Comparison of ENCODE assay signal across 8 cellular contexts in genomic region chr6:103122766-103123601, GRCh38.
DNase-seq lines count a peak whose midpoint lies in the region; ATAC-seq and TF ChIP-seq lines count a peak whose summit lies in the region.

No MANE protein-coding gene starts in this region.

- peak; percentile 77 for ATAC-seq in HG03103 (IDR thresholded peaks at IDR 0.05; ENCODE audit: low read depth, unreplicated experiment)

- intact Hi-C loops in activated naive CD4-positive, alpha-beta T cell treated with anti-CD3 and anti-CD28 coated beads for 36 hours (cut with micrococcal nuclease): loop anchor here (10.0 kb wide), 1 partner anchor 1402 kb away; no protein-coding TSS in a partner anchor
- intact Hi-C loops in CD14-positive monocyte (cut with micrococcal nuclease): no loop called here

- no peaks in the 10 kb centered on the region for H3K27me3 Mint-ChIP-seq in activated naive CD4-positive, alpha-beta T cell treated with anti-CD3 and anti-CD28 coated beads for 36 hours (ENCODE audit: low read depth)
- H3K27me3 Mint-ChIP-seq in activated naive CD8-positive, alpha-beta T cell treated with anti-CD3 and anti-CD28 coated beads for 36 hours: no peaks in the 10 kb centered on the region
- H3K27me3 Mint-ChIP-seq in CD14-positive monocyte (ENCODE audit: low read depth in 3 of 3): no peaks in the 10 kb centered on the region

- TF ChIP-seq CTCF in CD14-positive monocyte (IDR thresholded peaks at IDR 0.05): no peak

- peaks cover 5% of the 10 kb centered on the region for H3K9me3 Mint-ChIP-seq in activated naive CD4-positive, alpha-beta T cell treated with anti-CD3 and anti-CD28 coated beads for 36 hours
- peaks cover 2% of the 10 kb centered on the region for H3K9me3 Mint-ChIP-seq in activated naive CD8-positive, alpha-beta T cell treated with anti-CD3 and anti-CD28 coated beads for 36 hours
- no peaks in the 10 kb centered on the region for H3K9me3 Mint-ChIP-seq in CD14-positive monocyte

- CTCF ChIA-PET in activated naive CD4-positive, alpha-beta T cell treated with anti-CD3 and anti-CD28 coated beads for 36 hours (lab: Charles Lee): no interaction called here

- H3K4me3 Mint-ChIP-seq in activated naive CD4-positive, alpha-beta T cell treated with anti-CD3 and anti-CD28 coated beads for 36 hours: no peak overlapping the region
- no peak overlapping the region for H3K4me3 Mint-ChIP-seq in activated naive CD8-positive, alpha-beta T cell treated with anti-CD3 and anti-CD28 coated beads for 36 hours
- H3K4me3 Mint-ChIP-seq in CD14-positive monocyte: no peak overlapping the region

- H3K27ac Mint-ChIP-seq in activated naive CD4-positive, alpha-beta T cell treated with anti-CD3 and anti-CD28 coated beads for 36 hours: no peak overlapping the region
- no peak overlapping the region for H3K27ac Mint-ChIP-seq in activated naive CD8-positive, alpha-beta T cell treated with anti-CD3 and anti-CD28 coated beads for 36 hours
- no peak overlapping the region for H3K27ac Mint-ChIP-seq in CD14-positive monocyte

- peak; percentile 42 for DNase-seq in activated naive CD4-positive, alpha-beta T cell treated with anti-CD3 and anti-CD28 coated beads for 36 hours
- no peak for DNase-seq in activated naive CD4-positive, alpha-beta T cell treated with anti-CD3 and anti-CD28 coated beads, Interleukin-2, amount 50 U/mL, for 16 hours
- DNase-seq in NCI-H2196 treated with DMSO at 0.1 percent for 48 hours (lab: John Stamatoyannopoulos, UW; ENCODE audit: unreplicated experiment) (peak; percentile 27), islet precursor cell (peak; percentile 91), middle frontal gyrus (ENCODE audit: extremely low spot score, low spot score) (no peak), CD14-positive monocyte (ENCODE audit: low spot score) (no peak)
- DNase-seq in activated naive CD8-positive, alpha-beta T cell treated with anti-CD3 and anti-CD28 coated beads for 36 hours: peak; percentile 3

- H3K36me3 Mint-ChIP-seq in activated naive CD4-positive, alpha-beta T cell treated with anti-CD3 and anti-CD28 coated beads for 36 hours (ENCODE audit: low read depth): no peaks in the 10 kb centered on the region
- no peaks in the 10 kb centered on the region for H3K36me3 Mint-ChIP-seq in activated naive CD8-positive, alpha-beta T cell treated with anti-CD3 and anti-CD28 coated beads for 36 hours
- no peaks in the 10 kb centered on the region for H3K36me3 Mint-ChIP-seq in CD14-positive monocyte

- no peaks in the 10 kb centered on the region for H3K4me1 Mint-ChIP-seq in activated naive CD4-positive, alpha-beta T cell treated with anti-CD3 and anti-CD28 coated beads for 36 hours (ENCODE audit: low read depth)
- H3K4me1 Mint-ChIP-seq in activated naive CD8-positive, alpha-beta T cell treated with anti-CD3 and anti-CD28 coated beads for 36 hours: no peaks in the 10 kb centered on the region
- H3K4me1 Mint-ChIP-seq in CD14-positive monocyte: no peaks in the 10 kb centered on the region

Comparison
In these comparisons a context has a peak if more than half of its experiments do, and no peak if none do; other contexts are left out.
1. DNase-seq: peak in activated naive CD4-positive, alpha-beta T cell treated with anti-CD3 and anti-CD28 coated beads for 36 hours (single experiment), NCI-H2196 treated with DMSO at 0.1 percent for 48 hours (single experiment), activated naive CD8-positive, alpha-beta T cell treated with anti-CD3 and anti-CD28 coated beads for 36 hours (single experiment) and islet precursor cell (single experiment); none in activated naive CD4-positive, alpha-beta T cell treated with anti-CD3 and anti-CD28 coated beads, Interleukin-2, amount 50 U/mL, for 16 hours (single experiment), middle frontal gyrus (single experiment) and CD14-positive monocyte (single experiment).